18 cellular contexts compared by ENCODE assay signal in the genomic region with DNA sequence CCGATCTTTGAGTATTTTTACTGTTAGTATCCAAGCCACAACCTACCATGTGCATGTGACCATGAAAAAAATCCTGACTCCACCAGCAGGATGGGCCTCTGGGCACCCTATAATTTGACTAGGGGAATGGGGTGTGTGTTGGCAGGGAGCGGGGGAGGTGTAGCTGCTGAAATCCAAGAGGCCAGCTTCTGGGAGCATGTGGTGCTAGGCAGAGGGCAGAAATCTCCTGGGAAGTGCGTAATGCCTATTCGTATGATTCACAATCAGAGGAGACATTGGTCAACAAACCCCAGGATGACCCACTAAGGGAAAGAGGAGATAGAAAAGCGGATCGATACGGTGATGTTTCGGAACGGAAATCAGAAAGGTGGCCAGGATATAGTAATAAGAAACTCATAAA.
DNase-seq lines count a peak whose midpoint lies in the region; ATAC-seq, FAIRE-seq and TF ChIP-seq lines count a peak whose summit lies in the region.
"Had no signal": no experiment of that assay in that cellular context is flagged by ENCODE, and none has a peak within 500 bp of the region (broad histone marks: within the 10 kb centered on the region; RNA-seq: fewer than 3 reads in every experiment).

No MANE protein-coding gene starts in this region.

- in situ Hi-C loops in brain microvascular endothelial cell (cut with HindIII; ENCODE audit: low pct_ligation_motif_present, low sequenced_read_pairs): no loop called here

- H4K91ac ChIP-seq in trophoblast cell (ENCODE audit: low read depth, low read length): no peak overlapping the region

- H3K4me2 ChIP-seq in A549: no peak overlapping the region
- H3K4me2 ChIP-seq in trophoblast cell (ENCODE audit: low read length): no peak overlapping the region
- H3K4me2 ChIP-seq: BLaER1 treated with 17β-estradiol and CSF1 and Interleukin-3, amounts not matched to agents 10 nM and 100 nM had no signal

- H3K4me1 ChIP-seq in A549 (no peaks in the 10 kb centered on the region), trophoblast cell (ENCODE audit: control insufficient read depth in 1 of 2, insufficient read depth in 2 of 2, low read length in 2 of 2) (no peaks in the 10 kb centered on the region), upper lobe of right lung (no peaks in the 10 kb centered on the region), esophagus muscularis mucosa (peaks cover 5 to 15% (median 11%) of the 10 kb centered on the region in 4 donors)
- H3K4me1 ChIP-seq: BLaER1 treated with 17β-estradiol and CSF1 and Interleukin-3, amounts not matched to agents 10 nM and 100 nM; HAP-1 had no signal

- intact Hi-C loops in upper lobe of right lung (cut with DNase I): no loop called here
- intact Hi-C loops in esophagus muscularis mucosa (cut with DNase I): no loop called here

- H3K27ac ChIP-seq in A549: no peak overlapping the region
- no peak overlapping the region for H3K27ac ChIP-seq in brain microvascular endothelial cell
- H3K27ac ChIP-seq in trophoblast cell (ENCODE audit: low read depth, low read length): no peak overlapping the region
- H3K27ac ChIP-seq in upper lobe of right lung: no peak overlapping the region
- H3K27ac ChIP-seq in esophagus muscularis mucosa (replicated peaks in 1 of 4): no peak overlapping the region
- H3K27ac ChIP-seq: BLaER1 treated with 17β-estradiol and CSF1 and Interleukin-3, amounts not matched to agents 10 nM and 100 nM had no signal

- 87% methylated on average over 9 of the region's 9 CpGs for WGBS in A549 (ENCODE audit: missing lambda C conversion rate)
- 100% methylated on average over 5 of the region's 9 CpGs for WGBS in trophoblast cell (ENCODE audit: extremely low coverage, insufficient coverage, insufficient read length)
- 98% methylated on average over 9 of the region's 9 CpGs for WGBS in esophagus muscularis mucosa

- H2BK120ac ChIP-seq in trophoblast cell (ENCODE audit: insufficient read depth, low read length, poor library complexity): no peak overlapping the region

- FAIRE-seq in A549 (lab: Jason Lieb, UNC): no peak
- FAIRE-seq: GM12878 had no signal

- no peak overlapping the region for H3K23ac ChIP-seq in trophoblast cell (ENCODE audit: low read length)

- ATAC-seq in A549 (no peak), GM21619 (IDR thresholded peaks at IDR 0.05; ENCODE audit: unreplicated experiment) (no peak), upper lobe of right lung (no peak)
- ATAC-seq: CD8-positive, alpha-beta T cell; GM12878 had no signal

- H2AK5ac ChIP-seq in trophoblast cell (ENCODE audit: low read length): no peak overlapping the region

- H3K79me1 ChIP-seq in trophoblast cell (ENCODE audit: low read length): no peaks in the 10 kb centered on the region

- TF ChIP-seq EP300 in A549 (IDR thresholded peaks at IDR 0.05) (no peak), esophagus muscularis mucosa (IDR thresholded peaks at IDR 0.05) (no peak)

- no peaks in the 10 kb centered on the region for H3K27me3 ChIP-seq in brain microvascular endothelial cell (replicated peaks)
- no peaks in the 10 kb centered on the region for H3K27me3 ChIP-seq in trophoblast cell (ENCODE audit: insufficient read depth, low read length)
- H3K27me3 ChIP-seq in upper lobe of right lung: no peaks in the 10 kb centered on the region
- no peaks in the 10 kb centered on the region for H3K27me3 ChIP-seq in esophagus muscularis mucosa
- H3K27me3 ChIP-seq: BLaER1 treated with 17β-estradiol and CSF1 and Interleukin-3, amounts not matched to agents 10 nM and 100 nM had no signal

- TF ChIP-seq RAD21 in A549 (conservative IDR thresholded peaks at IDR 0.05 in 1 of 2, IDR thresholded peaks at IDR 0.05 in 1 of 2): no peak

- no peak overlapping the region for H3K9ac ChIP-seq in trophoblast cell (ENCODE audit: low read length)
- H3K9ac ChIP-seq: BLaER1 treated with 17β-estradiol and CSF1 and Interleukin-3, amounts not matched to agents 10 nM and 100 nM had no signal

- H3K79me2 ChIP-seq in trophoblast cell (ENCODE audit: control insufficient read depth, insufficient read depth, low read length, poor library complexity): no peaks in the 10 kb centered on the region

- H4K8ac ChIP-seq in trophoblast cell (ENCODE audit: low read depth, low read length): no peak overlapping the region

- no peak overlapping the region for H3K18ac ChIP-seq in trophoblast cell (ENCODE audit: low read length)

- DNase-seq in A549 (ENCODE audit: low read depth in 1 of 2, low spot score in 1 of 2) (no peak), NCI-H69 (lab: John Stamatoyannopoulos, UW) (peak; percentile 4), brain microvascular endothelial cell (peak; percentile 22), myocyte (ENCODE audit: low read depth) (peak; percentile 63), trophoblast cell (no peak), upper lobe of right lung (no peak), esophagus muscularis mucosa (ENCODE audit: extremely low spot score) (no peak)
- DNase-seq: 8988T; CD8-positive, alpha-beta T cell; COR-L47; DMS 273 treated with DMSO at 0.1 percent for 48 hours; DMS53; DND-41; EL had no signal

- TF ChIP-seq CTCF in A549 (IDR thresholded peaks at IDR 0.05): no peak
- no peak for TF ChIP-seq CTCF in brain microvascular endothelial cell (IDR thresholded peaks at IDR 0.05; ENCODE audit: low read depth, low read length, missing control alignments)
- no peak for TF ChIP-seq CTCF in upper lobe of right lung (IDR thresholded peaks at IDR 0.05)
- TF ChIP-seq CTCF in esophagus muscularis mucosa (IDR thresholded peaks at IDR 0.05): no peak

- H3K9me3 ChIP-seq in A549 (no peaks in the 10 kb centered on the region), trophoblast cell (ENCODE audit: insufficient read depth, low read depth, low read length) (no peaks in the 10 kb centered on the region), upper lobe of right lung (no peaks in the 10 kb centered on the region), esophagus muscularis mucosa (no peaks in the 10 kb centered on the region)
- H3K9me3 ChIP-seq: BLaER1 treated with 17β-estradiol and CSF1 and Interleukin-3, amounts not matched to agents 10 nM and 100 nM; HAP-1 had no signal

- H2BK12ac ChIP-seq in trophoblast cell (ENCODE audit: low read length): no peak overlapping the region

- no peak overlapping the region for H2BK5ac ChIP-seq in trophoblast cell (ENCODE audit: low read depth, low read length, poor library complexity)

- H3K36me3 ChIP-seq in brain microvascular endothelial cell (replicated peaks) (no peaks in the 10 kb centered on the region), trophoblast cell (ENCODE audit: control insufficient read depth in 1 of 2, insufficient read depth in 2 of 2, low read length in 2 of 2) (no peaks in the 10 kb centered on the region), upper lobe of right lung (no peaks in the 10 kb centered on the region), esophagus muscularis mucosa (peaks cover 0 to 39% (median 12%) of the 10 kb centered on the region in 4 donors)
- H3K36me3 ChIP-seq: HAP-1 had no signal

- no peak overlapping the region for H3K4ac ChIP-seq in trophoblast cell (ENCODE audit: low read depth, low read length)

- TF ChIP-seq POLR2A in A549 (IDR thresholded peaks at IDR 0.05; ENCODE audit: low read length) (no peak), esophagus muscularis mucosa (IDR thresholded peaks at IDR 0.05; ENCODE audit: low read depth) (no peak)

- H3K4me3 ChIP-seq in A549 (no peak overlapping the region), brain microvascular endothelial cell (ENCODE audit: low read depth, low read length) (no peak overlapping the region), trophoblast cell (ENCODE audit: low read depth, low read length) (no peak overlapping the region), upper lobe of right lung (no peak overlapping the region), esophagus muscularis mucosa (no peak overlapping the region)
- H3K4me3 ChIP-seq: BLaER1 treated with 17β-estradiol and CSF1 and Interleukin-3, amounts not matched to agents 10 nM and 100 nM; GM12878; HAP-1 had no signal

- POLR2A ChIA-PET in A549 (lab: Yijun Ruan, JAX): no interaction called here

- H4K12ac ChIP-seq in trophoblast cell (ENCODE audit: low read depth, low read length): no peak overlapping the region

- H3K14ac ChIP-seq in trophoblast cell (ENCODE audit: low read length): no peak overlapping the region

- H2AFZ ChIP-seq in trophoblast cell (ENCODE audit: insufficient read depth, low read length, poor library complexity): no peak overlapping the region

- CTCF ChIA-PET in A549 (lab: Yijun Ruan, JAX): no interaction called here

TF ChIP-seq in A549, 52 proteins besides CTCF, POLR2A, EP300 and RAD21:
- peak; percentile 9 for TF ChIP-seq MAFK (IDR thresholded peaks at IDR 0.05; ENCODE audit: partially characterized antibody)
- TF ChIP-seq, protein P1, sequence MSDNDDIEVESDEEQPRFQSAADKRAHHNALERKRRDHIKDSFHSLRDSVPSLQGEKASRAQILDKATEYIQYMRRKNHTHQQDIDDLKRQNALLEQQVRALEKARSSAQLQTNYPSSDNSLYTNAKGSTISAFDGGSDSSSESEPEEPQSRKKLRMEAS (IDR thresholded peaks at IDR 0.05): no peak

Comparison
In these comparisons a context has a peak if more than half of its experiments do, and no peak if none do; other contexts are left out.
1. DNase-seq: peak in NCI-H69 (single experiment), brain microvascular endothelial cell (single experiment) and myocyte (single experiment); none in A549 (0 of 2), trophoblast cell (0 of 2), upper lobe of right lung (single experiment) and esophagus muscularis mucosa (single experiment).